ENCODE assay signal across 16 cellular contexts in genomic region chr11:1756791-1757771, GRCh38. TPM values are rescaled to one million over a fixed set of nuclear protein-coding genes. Genes with fewer than 3 reads are reported as not detected.
A peak's percentile ranks its signal among the peaks of the same experiment; 100 is the strongest.
DNase-seq lines count a peak whose midpoint lies in the region; ATAC-seq, FAIRE-seq and TF ChIP-seq lines count a peak whose summit lies in the region.
"Had no signal": no experiment of that assay in that cellular context is flagged by ENCODE, and none has a peak within 500 bp of the region (broad histone marks: within the 10 kb centered on the region; RNA-seq: fewer than 3 reads in every experiment).

No MANE protein-coding gene starts in this region.

- H3K27ac Mint-ChIP-seq in activated naive CD8-positive, alpha-beta T cell, result peak overlapping the region; percentile 46

- H3K4me2 ChIP-seq in HepG2 (ENCODE audit: low read depth, low read length), result no peak overlapping the region

- H3K36me3 Mint-ChIP-seq in activated naive CD8-positive, alpha-beta T cell, result no peaks in the 10 kb centered on the region

- no peak for TF ChIP-seq RAD21 in HepG2 (CRISPR knock-in tag; IDR thresholded peaks at IDR 0.05)

- H3K36me3 ChIP-seq in HepG2 (replicated peaks in 1 of 2; ENCODE audit: control insufficient read depth in 1 of 2, insufficient read depth in 2 of 2, low read length in 2 of 2) (peaks cover 27 to 39% of the 10 kb centered on the region in 2 experiments; a peak in 4 of 5 replicates), thymus (ENCODE audit: control insufficient read depth, insufficient read depth) (peaks cover 58% of the 10 kb centered on the region)

- no peak overlapping the region for H2AFZ ChIP-seq in HepG2 (ENCODE audit: low read length)

- no peaks in the 10 kb centered on the region for H3K79me2 ChIP-seq in HepG2 (ENCODE audit: insufficient read depth, low read length)

- peaks cover 12% of the 10 kb centered on the region for H4K20me1 ChIP-seq in HepG2 (ENCODE audit: insufficient read depth, low read length)

- no peak for FAIRE-seq in HepG2 (lab: Jason Lieb, UNC)
- FAIRE-seq: astrocyte had no signal

- H3K9me3 Mint-ChIP-seq in activated naive CD8-positive, alpha-beta T cell (ENCODE audit: low read depth), result no peaks in the 10 kb centered on the region
- H3K9me3 Mint-ChIP-seq: IgD-negative memory B cell had no signal

- TF ChIP-seq EP300 in HepG2 (IDR thresholded peaks at IDR 0.05; ENCODE audit: low read depth in 2 of 2, low read length in 2 of 2), result no peak
- no peak for TF ChIP-seq EP300 in HepG2 (CRISPR knock-in tag; IDR thresholded peaks at IDR 0.05; ENCODE audit: borderline replicate concordance)

- intact Hi-C loops in HepG2 (cut with micrococcal nuclease; ENCODE audit: unreplicated experiment), result no loop called here

- H3K4me1 Mint-ChIP-seq in activated naive CD8-positive, alpha-beta T cell (ENCODE audit: low read depth), result peaks cover 64% of the 10 kb centered on the region

- CTCF ChIA-PET in HepG2 (lab: Yijun Ruan, JAX; ENCODE audit: low intra/inter-chr PET ratio, low total read pairs), result no interaction called here

- BruUV-seq in HepG2 (replicated peaks; lab: Mats Ljungman, UMichigan), result no TSS peak

- POLR2A ChIA-PET in HepG2 (lab: Yijun Ruan, JAX), result no interaction called here

- H3K4me3 ChIP-seq in HepG2 (replicated peaks in 1 of 3; ENCODE audit: insufficient read depth in 1 of 3, low read depth in 2 of 3, low read length in 3 of 3) (no peak overlapping the region), thymus (ENCODE audit: low read length) (no peak overlapping the region)
- H3K4me3 ChIP-seq: prostate gland had no signal

- peak overlapping the region; percentile 74 for H3K4me3 Mint-ChIP-seq in activated naive CD8-positive, alpha-beta T cell

- no peak for ATAC-seq in HepG2
- no peak for ATAC-seq in GM18873 (IDR thresholded peaks at IDR 0.05; ENCODE audit: low FRiP score, unreplicated experiment)
- no peak for ATAC-seq in HG03159 (IDR thresholded peaks at IDR 0.05; ENCODE audit: unreplicated experiment)
- no peak for ATAC-seq in GM18520 (IDR thresholded peaks at IDR 0.05; ENCODE audit: unreplicated experiment)

- peak; percentile 72 for DNase-seq in activated CD8-positive, alpha-beta memory T cell treated with anti-CD3 and anti-CD28 coated beads for 24 hours
- DNase-seq in activated CD8-positive, alpha-beta memory T cell treated with anti-CD3 and anti-CD28 coated beads, Interleukin-2, amount 50 U/mL, for 48 hours, result no peak
- DNase-seq in HepG2 (ENCODE audit: low spot score), result no peak
- DNase-seq: DMS79 treated with DMSO at 0.1 percent for 48 hours had no signal

- in situ Hi-C loops in HepG2 (cut with HindIII; ENCODE audit: extremely low pct_ligation_motif_present, low pct_unique_long_range_greater_than_20kb), result no loop called here

- no peak for TF ChIP-seq CTCF in HepG2 (CRISPR knock-in tag; IDR thresholded peaks at IDR 0.05)

- no peaks in the 10 kb centered on the region for H3K9me3 ChIP-seq in HepG2 (ENCODE audit: low read length)
- H3K9me3 ChIP-seq in thymus (ENCODE audit: control insufficient read depth), result no peaks in the 10 kb centered on the region
- H3K9me3 ChIP-seq: prostate gland, thoracic aorta had no signal

- H3K9ac ChIP-seq in HepG2 (ENCODE audit: insufficient read depth, low read depth, low read length), result no peak overlapping the region

- H3K27ac ChIP-seq in HepG2 (ENCODE audit: extremely low read length, insufficient read depth, low read length) (no peak overlapping the region), thymus (ENCODE audit: low read depth) (peak overlapping the region; percentile 89)
- H3K27ac ChIP-seq: prostate gland, thoracic aorta had no signal

- TF ChIP-seq POLR2A in HepG2 (IDR thresholded peaks at IDR 0.05; ENCODE audit: insufficient read depth in 1 of 2, low read depth in 2 of 2, low read length in 2 of 2), result no peak

- no peaks in the 10 kb centered on the region for H3K27me3 Mint-ChIP-seq in activated naive CD8-positive, alpha-beta T cell
- H3K27me3 Mint-ChIP-seq: IgD-negative memory B cell had no signal

- no peaks in the 10 kb centered on the region for H3K27me3 ChIP-seq in HepG2 (ENCODE audit: control insufficient read depth in 1 of 2, insufficient read depth in 2 of 2, low read length in 2 of 2)
- H3K27me3 ChIP-seq in thymus (ENCODE audit: control insufficient read depth, insufficient read depth), result no peaks in the 10 kb centered on the region

- whole genome bisulfite sequencing in HepG2 (ENCODE audit: low lambda C conversion rate), result 97% methylated on average over 23 of the region's 41 CpGs
- WGBS in thymus, result 85% methylated on average over 41 of the region's 41 CpGs

- H3K4me1 ChIP-seq in HepG2 (ENCODE audit: insufficient read depth, low read length) (peaks cover 24% of the 10 kb centered on the region), thymus (ENCODE audit: control insufficient read depth, insufficient read depth, low read length) (peaks cover 45% of the 10 kb centered on the region)
- H3K4me1 ChIP-seq: prostate gland had no signal

TF ChIP-seq in HepG2, 621 proteins besides CTCF, POLR2A, EP300 and RAD21 (continues in another document):
- TF ChIP-seq HDAC6 (IDR thresholded peaks at IDR 0.05; ENCODE audit: low read depth, low read length) (no peak), XRCC5 (optimal IDR thresholded peaks at IDR 0.05; ENCODE audit: low read length) (no peak), ZMAT3 (CRISPR knock-in tag; conservative IDR thresholded peaks at IDR 0.05) (no peak), ZNF790 (CRISPR knock-in tag; IDR thresholded peaks at IDR 0.05; ENCODE audit: borderline replicate concordance) (no peak), NR2C2 (CRISPR knock-in tag; IDR thresholded peaks at IDR 0.05; ENCODE audit: borderline replicate concordance) (peak; percentile 41; the same call in 1 of the 2 replicates), FLYWCH1 (CRISPR knock-in tag; IDR thresholded peaks at IDR 0.05) (no peak), AGO2 (optimal IDR thresholded peaks at IDR 0.05; ENCODE audit: low read depth, low read length) (peak; percentile 58), THAP11 (CRISPR knock-in tag; IDR thresholded peaks at IDR 0.05) (no peak), HNF4G (IDR thresholded peaks at IDR 0.05; ENCODE audit: borderline replicate concordance, low read depth, low read length) (no peak), HNF4G (CRISPR knock-in tag; IDR thresholded peaks at IDR 0.05; ENCODE audit: borderline replicate concordance, low read depth) (no peak), ELF3 (CRISPR knock-in tag; IDR thresholded peaks at IDR 0.05) (no peak), ZNF274 (CRISPR knock-in tag; IDR thresholded peaks at IDR 0.05) (no peak)

RNA-seq across cellular contexts. Expression of gene CTSD, which starts 6.6 kb away (rescaled TPM):
- 41.6 and 143 TPM in 2 replicates for total RNA-seq in HepG2 (2016; rRNA removed; fragmentation: Illumina TruSeq; extraction: Trizol)
- 27.5 and 30.2 TPM in 2 replicates for total RNA-seq in HepG2 (2016; cell fraction: cytosol; rRNA removed; fragmentation: Illumina TruSeq; extraction: Trizol; ENCODE audit: low read depth)
- total RNA-seq in HepG2 (2016; cell fraction: insoluble cytoplasmic fraction; rRNA removed; fragmentation: Illumina TruSeq; extraction: Trizol), result 34.4 and 150 TPM in 2 replicates
- total RNA-seq in HepG2 (2016; cell fraction: membrane; rRNA removed; fragmentation: Illumina TruSeq; extraction: Trizol), result 48.5 and 49.5 TPM in 2 replicates
- total RNA-seq in HepG2 (2016; cell fraction: nucleus; rRNA removed; fragmentation: Illumina TruSeq; extraction: Trizol), result 148 and 175 TPM in 2 replicates
- polyA plus RNA-seq in HepG2 (2011; rRNA removed) (230 and 408 TPM in 2 replicates), thymus (487 TPM)
- 243 and 281 TPM in 2 replicates for polyA plus RNA-seq in HepG2 (2011; cell fraction: cytosol; rRNA removed)
- 384 and 418 TPM in 2 replicates for polyA plus RNA-seq in HepG2 (2011; cell fraction: nucleus; rRNA removed)
- 353 and 402 TPM in 2 replicates for polyA plus RNA-seq in HepG2 (2012)
- polyA plus RNA-seq in HepG2 (2016; cell fraction: cytosol; fragmentation: Illumina TruSeq; extraction: Trizol; ENCODE audit: low read depth), result 52.6 and 53.6 TPM in 2 replicates
- 67.0 and 91.4 TPM in 2 replicates for polyA plus RNA-seq in HepG2 (2016; cell fraction: insoluble cytoplasmic fraction; fragmentation: Illumina TruSeq; extraction: Trizol; ENCODE audit: low read depth)
- polyA plus RNA-seq in HepG2 (2016; cell fraction: membrane; fragmentation: Illumina TruSeq; extraction: Trizol; ENCODE audit: low read depth), result 63.0 and 71.7 TPM in 2 replicates
- 389 and 405 TPM in 2 replicates for polyA plus RNA-seq in HepG2 (2016; cell fraction: nucleus; fragmentation: Illumina TruSeq; extraction: Trizol; ENCODE audit: insufficient read depth, low read depth)
- 165 and 658 TPM in 2 replicates for polyA minus RNA-seq in HepG2 (2011; rRNA and poly(A)+ RNA removed; ENCODE audit: low replicate concordance)
- polyA minus RNA-seq in HepG2 (2011; cell fraction: cytosol; rRNA and poly(A)+ RNA removed), result 233 and 311 TPM in 2 replicates
- polyA minus RNA-seq in HepG2 (2011; cell fraction: nucleus; rRNA and poly(A)+ RNA removed), result 60.6 and 93.4 TPM in 2 replicates

RNA-seq across cellular contexts. Expression of gene IFITM10, which starts 6.7 kb away (rescaled TPM):
- 0.09 TPM in 1 of 2 replicates, not detected in the other for total RNA-seq in HepG2 (2016; rRNA removed; fragmentation: Illumina TruSeq; extraction: Trizol)
- total RNA-seq in HepG2 (2016; cell fraction: cytosol; rRNA removed; fragmentation: Illumina TruSeq; extraction: Trizol; ENCODE audit: low read depth), result not detected in 2 replicates
- total RNA-seq in HepG2 (2016; cell fraction: insoluble cytoplasmic fraction; rRNA removed; fragmentation: Illumina TruSeq; extraction: Trizol), result not detected in 2 replicates
- total RNA-seq in HepG2 (2016; cell fraction: membrane; rRNA removed; fragmentation: Illumina TruSeq; extraction: Trizol), result not detected in 2 replicates
- total RNA-seq in HepG2 (2016; cell fraction: nucleus; rRNA removed; fragmentation: Illumina TruSeq; extraction: Trizol), result not detected in 2 replicates
- polyA plus RNA-seq in HepG2 (2011; rRNA removed) (0.13 and 0.22 TPM in 2 replicates), thymus (0.80 TPM)
- polyA plus RNA-seq in HepG2 (2011; cell fraction: cytosol; rRNA removed), result 0.08 and 0.11 TPM in 2 replicates
- 1.8 and 2.5 TPM in 2 replicates for polyA plus RNA-seq in HepG2 (2011; cell fraction: nucleus; rRNA removed)
- polyA plus RNA-seq in HepG2 (2012), result 0.47 and 1.3 TPM in 2 replicates
- not detected in 2 replicates for polyA plus RNA-seq in HepG2 (2016; cell fraction: cytosol; fragmentation: Illumina TruSeq; extraction: Trizol; ENCODE audit: low read depth)
- polyA plus RNA-seq in HepG2 (2016; cell fraction: insoluble cytoplasmic fraction; fragmentation: Illumina TruSeq; extraction: Trizol; ENCODE audit: low read depth), result not detected in 2 replicates
- polyA plus RNA-seq in HepG2 (2016; cell fraction: membrane; fragmentation: Illumina TruSeq; extraction: Trizol; ENCODE audit: low read depth), result not detected in 2 replicates
- polyA plus RNA-seq in HepG2 (2016; cell fraction: nucleus; fragmentation: Illumina TruSeq; extraction: Trizol; ENCODE audit: insufficient read depth, low read depth), result not detected in 2 replicates
- polyA minus RNA-seq in HepG2 (2011; rRNA and poly(A)+ RNA removed; ENCODE audit: low replicate concordance), result 0.28 and 0.44 TPM in 2 replicates
- not detected in 2 replicates for polyA minus RNA-seq in HepG2 (2011; cell fraction: cytosol; rRNA and poly(A)+ RNA removed)
- 1.0 and 1.6 TPM in 2 replicates for polyA minus RNA-seq in HepG2 (2011; cell fraction: nucleus; rRNA and poly(A)+ RNA removed)
- total RNA-seq: A673, glomerular endothelial cell, SK-MEL-5 had no signal
